9 cellular contexts compared by ENCODE assay signal in genomic region chr13:49113526-49114286, GRCh38.
DNase-seq lines count a peak whose midpoint lies in the region; ATAC-seq, FAIRE-seq and TF ChIP-seq lines count a peak whose summit lies in the region.
"Had no signal": no experiment of that assay in that cellular context is flagged by ENCODE, and none has a peak within 500 bp of the region (broad histone marks: within the 10 kb centered on the region; RNA-seq: fewer than 3 reads in every experiment).

No MANE protein-coding gene starts in this region.

- H3K9ac ChIP-seq in PC-3 (ENCODE audit: low read length) (peak overlapping the region; percentile 62), neural progenitor cell (no peak overlapping the region)

- peaks cover 31% of the 10 kb centered on the region for H3K79me2 ChIP-seq in PC-3 (ENCODE audit: low read length)
- peaks cover 79% of the 10 kb centered on the region for H3K79me2 ChIP-seq in neural progenitor cell (ENCODE audit: low read depth)

- H3K36me3 Mint-ChIP-seq in endothelial cell (ENCODE audit: low read depth, unreplicated experiment) (peaks cover 26% of the 10 kb centered on the region), neural progenitor cell (peaks cover 31% of the 10 kb centered on the region)

- H3K9me3 Mint-ChIP-seq in endothelial cell (ENCODE audit: unreplicated experiment), result no peaks in the 10 kb centered on the region
- H3K9me3 Mint-ChIP-seq in neural progenitor cell, result peaks cover 3% of the 10 kb centered on the region

- peak overlapping the region; percentile 85 for H3K27ac Mint-ChIP-seq in endothelial cell (ENCODE audit: unreplicated experiment)
- H3K27ac Mint-ChIP-seq in neural progenitor cell, result peak overlapping the region; percentile 86

- no peaks in the 10 kb centered on the region for H3K9me2 ChIP-seq in PC-3 (replicated peaks; ENCODE audit: low read length)

- H3K4me1 ChIP-seq in PC-3 (ENCODE audit: insufficient read depth, low read length) (peaks cover 19% of the 10 kb centered on the region), neural progenitor cell (peaks cover 36% of the 10 kb centered on the region)

- H3K4me3 ChIP-seq in PC-3 (ENCODE audit: low read length), result peak overlapping the region; percentile 5; the same call in 1 of the 2 replicates
- H3K4me3 ChIP-seq in neural progenitor cell, result peak overlapping the region; percentile 98

- CTCF ChIA-PET in PC-3 (lab: Charles Lee), result no interaction called here

- H3F3A ChIP-seq in PC-3 (ENCODE audit: low read length, unreplicated experiment) (no peaks in the 10 kb centered on the region), neural progenitor cell (ENCODE audit: low read depth) (peaks cover 28% of the 10 kb centered on the region)

- H4K20me1 ChIP-seq in PC-3 (ENCODE audit: low read length), result no peaks in the 10 kb centered on the region
- no peaks in the 10 kb centered on the region for H4K20me1 ChIP-seq in neural progenitor cell (ENCODE audit: low read depth)

- TF ChIP-seq CTCF in PC-3 (conservative IDR thresholded peaks at IDR 0.05; ENCODE audit: low read depth, low read length) (no peak), endothelial cell (IDR thresholded peaks at IDR 0.05; ENCODE audit: unreplicated experiment) (no peak), neural progenitor cell (IDR thresholded peaks at IDR 0.05) (no peak)

- H3K9me3 ChIP-seq in PC-3 (ENCODE audit: low read length) (no peaks in the 10 kb centered on the region), neural progenitor cell (ENCODE audit: low read depth) (no peaks in the 10 kb centered on the region)

- BruUV-seq in PC-3 (replicated peaks; lab: Mats Ljungman, UMichigan), result no TSS peak

- peaks cover 2% of the 10 kb centered on the region for H3K27me3 Mint-ChIP-seq in endothelial cell (ENCODE audit: unreplicated experiment)
- H3K27me3 Mint-ChIP-seq in neural progenitor cell (ENCODE audit: insufficient read depth, low read depth), result no peaks in the 10 kb centered on the region

- no peaks in the 10 kb centered on the region; the same call in 1 of the 2 replicates for H3K36me3 ChIP-seq in PC-3 (ENCODE audit: low read depth, low read length)
- peaks cover 23% of the 10 kb centered on the region for H3K36me3 ChIP-seq in neural progenitor cell

- DNase-seq in PC-3 (peak; percentile 21), endothelial cell (ENCODE audit: low spot score) (no peak), neural progenitor cell (ENCODE audit: low spot score) (peak; percentile 7), NCI-H748 (lab: John Stamatoyannopoulos, UW; ENCODE audit: unreplicated experiment) (no peak)
- no peak for DNase-seq in effector CD4-positive, alpha-beta T cell
- DNase-seq: KG1 had no signal

- intact Hi-C loops in PC-3 (cut with micrococcal nuclease), result no loop called here

- H3K4me1 Mint-ChIP-seq in endothelial cell (ENCODE audit: unreplicated experiment) (peaks cover 22% of the 10 kb centered on the region), neural progenitor cell (peaks cover 17% of the 10 kb centered on the region)

- POLR2A ChIA-PET in PC-3 (lab: Charles Lee; ENCODE audit: unreplicated experiment), result no interaction called here

- H3K27ac ChIP-seq in PC-3 (ENCODE audit: low read length) (peak overlapping the region; percentile 56), neural progenitor cell (peak overlapping the region; percentile 92)

- H2AFZ ChIP-seq in PC-3 (ENCODE audit: low read length) (peak overlapping the region; percentile 72), neural progenitor cell (replicated peaks) (no peak overlapping the region)

- H3K4me2 ChIP-seq in PC-3 (ENCODE audit: low read length) (peak overlapping the region; percentile 69), neural progenitor cell (peak overlapping the region; percentile 91)

- FAIRE-seq in G401.6 (lab: Jason Lieb, UNC), result peak; percentile 47

- H3K4me3 Mint-ChIP-seq in endothelial cell (ENCODE audit: unreplicated experiment) (peak overlapping the region; percentile 20), neural progenitor cell (peak overlapping the region; percentile 79)

- ATAC-seq in PC-3 (no peak; the same call in 1 of the 2 replicates), GM19455 (IDR thresholded peaks at IDR 0.05; ENCODE audit: unreplicated experiment) (no peak), HG02870 (IDR thresholded peaks at IDR 0.05; ENCODE audit: unreplicated experiment) (no peak)

- H3K27me3 ChIP-seq in PC-3 (ENCODE audit: low read length) (no peaks in the 10 kb centered on the region), neural progenitor cell (no peaks in the 10 kb centered on the region)

Comparison
In these comparisons a context has a peak if more than half of its experiments do, and no peak if none do; other contexts are left out.
1. DNase-seq: peak in PC-3 (single experiment) and neural progenitor cell (single experiment); none in endothelial cell (single experiment), effector CD4-positive, alpha-beta T cell (single experiment) and NCI-H748 (single experiment).